In genomic region chr12:71662861-71663560, GRCh38 we compare ENCODE assay signal across 8 cellular contexts. TPM values are rescaled to one million over a fixed set of nuclear protein-coding genes. Genes with fewer than 3 reads are reported as not detected.
A peak's percentile ranks its signal among the peaks of the same experiment; 100 is the strongest.
DNase-seq lines count a peak whose midpoint lies in the region; ATAC-seq and TF ChIP-seq lines count a peak whose summit lies in the region.

No MANE protein-coding gene starts in this region.

- peaks cover 7 to 20% of the 10 kb centered on the region in 2 donors for H3K4me1 ChIP-seq in muscle layer of duodenum (ENCODE audit: control insufficient read depth in 1 of 2, insufficient read depth in 2 of 2, low read length in 2 of 2)

- TF ChIP-seq CTCF in 22Rv1 (IDR thresholded peaks at IDR 0.05) (no peak), epithelial cell of proximal tubule (conservative IDR thresholded peaks at IDR 0.05; ENCODE audit: low read depth, low read length) (no peak)

- ATAC-seq in GM18517 (IDR thresholded peaks at IDR 0.05; ENCODE audit: unreplicated experiment), result peak; percentile 24
- ATAC-seq in HG03045 (IDR thresholded peaks at IDR 0.05; ENCODE audit: unreplicated experiment), result peak; percentile 31

- no peaks in the 10 kb centered on the region for H3K9me3 ChIP-seq in muscle layer of duodenum (ENCODE audit: control insufficient read depth in 1 of 2, low read length in 2 of 2)

- H3K36me3 ChIP-seq in muscle layer of duodenum (ENCODE audit: control insufficient read depth in 1 of 2, insufficient read depth in 2 of 2, low read length in 2 of 2), result peaks cover 18 to 28% of the 10 kb centered on the region in 2 donors

- no peaks in the 10 kb centered on the region for H3K27me3 ChIP-seq in muscle layer of duodenum (ENCODE audit: low read depth, low read length)

- peak overlapping the region; percentile 99 for H3K27ac ChIP-seq in 22Rv1
- peak overlapping the region; percentile 96 for H3K27ac ChIP-seq in muscle layer of duodenum (ENCODE audit: low read length)

- H3K4me3 ChIP-seq in epithelial cell of proximal tubule (ENCODE audit: low read depth, low read length) (peak overlapping the region; percentile 93), muscle layer of duodenum (ENCODE audit: low read depth in 1 of 2, low read length in 2 of 2) (peak overlapping the region; percentile 89 to 99)

- peak; percentile 55 for DNase-seq in NOMO-1 treated with dmso at 0.1 percent for 144 hours (lab: John Stamatoyannopoulos, UW; ENCODE audit: unreplicated experiment)
- peak; percentile 63 for DNase-seq in activated T-cell treated with anti-CD3 and anti-CD28 coated beads for 1 hour (ENCODE audit: low read depth)
- DNase-seq in epithelial cell of proximal tubule (ENCODE audit: low read depth), result no peak
- peak; percentile 37 to 43 for DNase-seq in stimulated activated CD8-positive, alpha-beta memory T cell treated with anti-CD3 and anti-CD28 coated beads, Interleukin-7, amount 100 ng/mL, for 1 hour (ENCODE audit: low read depth in 2 of 2)

RNA-seq across cellular contexts. Expression of gene ZFC3H1, which starts 0.6 kb away (rescaled TPM):
- 11.1 and 42.0 TPM in 2 replicates for total RNA-seq in epithelial cell of proximal tubule

RNA-seq across cellular contexts. Expression of gene THAP2, which starts 1.1 kb away (rescaled TPM):
- 1.4 and 3.9 TPM in 2 replicates for total RNA-seq in epithelial cell of proximal tubule

RNA-seq across cellular contexts. Expression of gene TMEM19, which starts 22.9 kb away (rescaled TPM):
- 18.1 and 27.8 TPM in 2 replicates for total RNA-seq in epithelial cell of proximal tubule
